Comparison of ENCODE assay signal across 1 cellular context in genomic region chr4:83484500-83485431, GRCh38.
TF ChIP-seq lines count a peak whose summit lies in the region.

ABRAXAS1 (minus strand) TSS chr4:83485100; CDS start chr4:83485072, 28 bp downstream.

TF ChIP-seq in HEK293, 187 proteins besides CTCF, POLR2A, EP300 and RAD21 (continued from another document and continues in another):
- TF ChIP-seq HIC1 (tag by site-specific recombination; IDR thresholded peaks at IDR 0.05) (peak; percentile 30; the same call in 1 of the 2 replicates), GFI1B (tag by site-specific recombination; IDR thresholded peaks at IDR 0.05) (no peak), ZNF623 (tag by site-specific recombination; IDR thresholded peaks at IDR 0.05) (peak; percentile 6; the same call in 1 of the 2 replicates), INSM2 (tag by site-specific recombination; IDR thresholded peaks at IDR 0.05) (no peak), SP2 (tag by site-specific recombination; IDR thresholded peaks at IDR 0.05) (peak; percentile 73), ZBTB8A (tag by site-specific recombination; IDR thresholded peaks at IDR 0.05) (peak; percentile 83), ZSCAN5A (tag by site-specific recombination; IDR thresholded peaks at IDR 0.05) (0 out of 2 replicates have a peak, but pooled peaks have one; percentile 50), ZNF423 (tag by site-specific recombination; IDR thresholded peaks at IDR 0.05) (0 out of 2 replicates have a peak, but pooled peaks have one; percentile 37), ZNF140 (tag by site-specific recombination; IDR thresholded peaks at IDR 0.05) (no peak), ZNF548 (tag by site-specific recombination; IDR thresholded peaks at IDR 0.05) (no peak), ZFP69B (tag by site-specific recombination; IDR thresholded peaks at IDR 0.05) (no peak; the same call in 1 of the 2 replicates), ZNF433 (tag by site-specific recombination; IDR thresholded peaks at IDR 0.05; ENCODE audit: low read depth) (no peak), GLIS2 (tag by site-specific recombination; IDR thresholded peaks at IDR 0.05) (peak; percentile 76), REPIN1 (tag by site-specific recombination; IDR thresholded peaks at IDR 0.05; ENCODE audit: low read depth) (peak; percentile 46; the same call in 1 of the 2 replicates), SP3 (tag by site-specific recombination; IDR thresholded peaks at IDR 0.05) (peak; percentile 66), ZNF629 (tag by site-specific recombination; IDR thresholded peaks at IDR 0.05) (peak; percentile 47), ZNF2 (tag by site-specific recombination; IDR thresholded peaks at IDR 0.05) (peak; percentile 33; the same call in 1 of the 2 replicates), ZNF777 (tag by site-specific recombination; IDR thresholded peaks at IDR 0.05; ENCODE audit: borderline replicate concordance) (peak; percentile 93), ZBTB11 (tag by site-specific recombination; conservative IDR thresholded peaks at IDR 0.05; ENCODE audit: low read depth) (peak; percentile 97), KLF7 (tag by site-specific recombination; IDR thresholded peaks at IDR 0.05; ENCODE audit: borderline replicate concordance) (0 out of 2 replicates have a peak, but pooled peaks have one; percentile 35), ZBTB44 (tag by site-specific recombination; IDR thresholded peaks at IDR 0.05) (peak; percentile 62; the same call in 1 of the 2 replicates), ZBTB6 (tag by site-specific recombination; IDR thresholded peaks at IDR 0.05) (0 out of 2 replicates have a peak, but pooled peaks have one; percentile 12), ZNF513 (tag by site-specific recombination; IDR thresholded peaks at IDR 0.05) (no peak), ZXDB (tag by site-specific recombination; IDR thresholded peaks at IDR 0.05) (peak; percentile 77), ZBTB48 (tag by site-specific recombination; IDR thresholded peaks at IDR 0.05) (peak; percentile 85), ZNF580 (tag by site-specific recombination; IDR thresholded peaks at IDR 0.05) (no peak), ZNF658 (tag by site-specific recombination; IDR thresholded peaks at IDR 0.05) (no peak), ZNF600 (tag by site-specific recombination; IDR thresholded peaks at IDR 0.05) (peak; percentile 85), KLF1 (tag by site-specific recombination; IDR thresholded peaks at IDR 0.05) (peak; percentile 65), ZNF626 (tag by site-specific recombination; IDR thresholded peaks at IDR 0.05) (no peak), ZNF76 (tag by site-specific recombination; IDR thresholded peaks at IDR 0.05; ENCODE audit: borderline replicate concordance, low read depth) (peak; percentile 41; the same call in 1 of the 2 replicates), ZNF639 (tag by site-specific recombination; IDR thresholded peaks at IDR 0.05) (no peak; the same call in 1 of the 2 replicates), ZNF398 (tag by site-specific recombination; IDR thresholded peaks at IDR 0.05) (peak; percentile 89), ZNF660 (tag by site-specific recombination; IDR thresholded peaks at IDR 0.05) (peak; percentile 47; the same call in 1 of the 2 replicates), KLF8 (tag by site-specific recombination; IDR thresholded peaks at IDR 0.05) (peak; percentile 90; the same call in 1 of the 2 replicates), ZBTB17 (tag by site-specific recombination; IDR thresholded peaks at IDR 0.05) (peak; percentile 79), TSHZ1 (tag by site-specific recombination; IDR thresholded peaks at IDR 0.05; ENCODE audit: borderline replicate concordance) (no peak)
